ENCODE assay signal across 8 cellular contexts in genomic region chr16:87391324-87391949, GRCh38. TPM values are rescaled to one million over a fixed set of nuclear protein-coding genes. Genes with fewer than 3 reads are reported as not detected.
A peak's percentile ranks its signal among the peaks of the same experiment; 100 is the strongest.
DNase-seq lines count a peak whose midpoint lies in the region; ATAC-seq lines count a peak whose summit lies in the region.

No MANE protein-coding gene starts in this region.

- H3K27me3 ChIP-seq in H7 (ENCODE audit: control insufficient read depth, insufficient read depth, low read length) (no peaks in the 10 kb centered on the region), esophagus (ENCODE audit: control insufficient read depth in 1 of 2, insufficient read depth in 2 of 2, low read length in 2 of 2) (no peaks in the 10 kb centered on the region)

- ATAC-seq in naive thymus-derived CD8-positive, alpha-beta T cell: no peak
- no peak for ATAC-seq in HG02610 (IDR thresholded peaks at IDR 0.05; ENCODE audit: unreplicated experiment)

- POLR2A ChIA-PET in naive thymus-derived CD8-positive, alpha-beta T cell (lab: Charles Lee): interaction anchor here (3.1 kb wide), 1 partner anchor 245 kb away, joined by 12 read pairs; no protein-coding TSS in a partner anchor

- H3K4me3 Mint-ChIP-seq in naive thymus-derived CD8-positive, alpha-beta T cell: peak overlapping the region; percentile 74 to 88 (median 86)

- H3K4me1 Mint-ChIP-seq in naive thymus-derived CD8-positive, alpha-beta T cell: peaks cover 27 to 63% (median 60%) of the 10 kb centered on the region in 4 donors

- DNase-seq in CD1c-positive myeloid dendritic cell (ENCODE audit: extremely low spot score) (peak; percentile 92), H7 (peak; percentile 81), SK-N-DZ (ENCODE audit: low spot score) (peak; percentile 70), cerebellar cortex (ENCODE audit: low spot score) (no peak), ecto neural progenitor cell (ENCODE audit: low spot score) (no peak)
- peak in 3 of 10 donors; percentile 10 to 61 (median 17) for DNase-seq in naive thymus-derived CD8-positive, alpha-beta T cell

- peak overlapping the region; percentile 72 to 97 (median 93) for H3K27ac Mint-ChIP-seq in naive thymus-derived CD8-positive, alpha-beta T cell

- H3K4me3 ChIP-seq in H7 (ENCODE audit: insufficient read depth, low read depth, low read length): peak overlapping the region; percentile 78
- peak overlapping the region; percentile 70 to 81 for H3K4me3 ChIP-seq in esophagus (ENCODE audit: low read depth in 1 of 2, low read length in 2 of 2)

- H3K36me3 Mint-ChIP-seq in naive thymus-derived CD8-positive, alpha-beta T cell: peaks cover 0 to 10% (median 0%) of the 10 kb centered on the region in 3 donors

- no peaks in the 10 kb centered on the region for H3K9me3 ChIP-seq in esophagus (ENCODE audit: control insufficient read depth in 2 of 2, insufficient read depth in 1 of 2, low read depth in 1 of 2, low read length in 1 of 2)

- no peaks in the 10 kb centered on the region for H3K9me3 Mint-ChIP-seq in naive thymus-derived CD8-positive, alpha-beta T cell

- peak overlapping the region; percentile 97 to 98 for H3K27ac ChIP-seq in esophagus (ENCODE audit: low read depth in 2 of 2, low read length in 1 of 2)

- peaks cover 3 to 5% of the 10 kb centered on the region in 2 donors for H3K4me1 ChIP-seq in esophagus (ENCODE audit: control insufficient read depth in 2 of 2, insufficient read depth in 2 of 2, low read length in 1 of 2)

- H3K36me3 ChIP-seq in H7 (replicated peaks; ENCODE audit: control insufficient read depth, insufficient read depth, low read length): no peaks in the 10 kb centered on the region
- H3K36me3 ChIP-seq in esophagus (ENCODE audit: control insufficient read depth in 2 of 2, insufficient read depth in 2 of 2, low read length in 1 of 2): no peaks in the 10 kb centered on the region

- WGBS in esophagus, 2 donors: 7 to 9% methylated on average over 30 to 44 of the region's 44 CpGs

- no peaks in the 10 kb centered on the region for H3K27me3 Mint-ChIP-seq in naive thymus-derived CD8-positive, alpha-beta T cell

RNA-seq across cellular contexts. Expression of gene MAP1LC3B, which starts 0.7 kb away (rescaled TPM):
- total RNA-seq in H7 (2014; rRNA removed; shearing (Covaris generic)): 15.8 and 20.1 TPM in 2 replicates
- polyA plus RNA-seq in SK-N-DZ (2014; cell fraction: cytosol; rRNA removed): 20.0 and 20.9 TPM in 2 replicates
- 12.2 and 28.2 TPM in 2 replicates for polyA plus RNA-seq in SK-N-DZ (2014; cell fraction: nucleus; rRNA removed)
- polyA plus RNA-seq in esophagus: 10 to 100 TPM; 28.1 to 41.2 TPM
- 10 to 100 TPM; 58.0 to 60.1 TPM for total RNA-seq in naive thymus-derived CD8-positive, alpha-beta T cell
- polyA plus RNA-seq in naive thymus-derived CD8-positive, alpha-beta T cell: 100 to 1,000 TPM in 1 of 3 donors, 10 to 100 TPM in 2; 89.9 to 117 (median 90.3) TPM

RNA-seq across cellular contexts. Expression of gene FBXO31, which starts 7.9 kb away (rescaled TPM):
- 24.4 and 27.6 TPM in 2 replicates for total RNA-seq in H7 (2014; rRNA removed; shearing (Covaris generic))
- polyA plus RNA-seq in SK-N-DZ (2014; cell fraction: cytosol; rRNA removed): 16.3 and 28.1 TPM in 2 replicates
- polyA plus RNA-seq in SK-N-DZ (2014; cell fraction: nucleus; rRNA removed): 25.0 and 32.5 TPM in 2 replicates
- polyA plus RNA-seq in esophagus: 10 to 100 TPM; 10.4 to 12.5 TPM
- total RNA-seq in naive thymus-derived CD8-positive, alpha-beta T cell: 10 to 100 TPM; 45.8 to 52.7 TPM
- polyA plus RNA-seq in naive thymus-derived CD8-positive, alpha-beta T cell: 10 to 100 TPM; 15.4 to 36.4 (median 23.3) TPM

Comparison
In these comparisons a context has a peak if more than half of its experiments do, and no peak if none do; other contexts are left out.
1. DNase-seq: peak in CD1c-positive myeloid dendritic cell (single experiment), H7 (single experiment) and SK-N-DZ (single experiment); none in cerebellar cortex (single experiment) and ecto neural progenitor cell (single experiment).